8 cellular contexts compared by ENCODE assay signal in the genomic region with DNA sequence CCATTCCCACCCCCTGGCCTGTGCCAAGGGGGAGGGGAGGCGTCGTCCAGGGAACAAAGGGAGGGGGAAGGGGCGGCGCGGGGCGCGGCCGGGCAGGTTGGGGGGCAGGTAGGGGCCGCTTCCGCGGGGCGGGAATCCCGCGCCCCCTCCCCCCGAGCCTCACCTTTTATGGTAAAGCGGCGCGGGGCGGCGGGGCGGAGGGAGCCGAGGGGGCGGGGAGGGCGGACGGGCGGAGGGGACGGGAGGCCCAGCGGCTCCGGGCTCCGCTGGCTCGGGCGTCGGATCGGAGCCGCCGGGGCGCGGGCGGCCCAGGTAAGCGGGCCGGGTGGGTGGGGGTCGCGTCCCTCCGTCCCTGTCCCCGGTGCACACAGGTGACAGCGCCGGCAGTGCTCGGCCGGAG. TPM values are rescaled to one million over a fixed set of nuclear protein-coding genes. Genes with fewer than 3 reads are reported as not detected.
DNase-seq lines count a peak whose midpoint lies in the region; ATAC-seq and TF ChIP-seq lines count a peak whose summit lies in the region.

A gene with protein sequence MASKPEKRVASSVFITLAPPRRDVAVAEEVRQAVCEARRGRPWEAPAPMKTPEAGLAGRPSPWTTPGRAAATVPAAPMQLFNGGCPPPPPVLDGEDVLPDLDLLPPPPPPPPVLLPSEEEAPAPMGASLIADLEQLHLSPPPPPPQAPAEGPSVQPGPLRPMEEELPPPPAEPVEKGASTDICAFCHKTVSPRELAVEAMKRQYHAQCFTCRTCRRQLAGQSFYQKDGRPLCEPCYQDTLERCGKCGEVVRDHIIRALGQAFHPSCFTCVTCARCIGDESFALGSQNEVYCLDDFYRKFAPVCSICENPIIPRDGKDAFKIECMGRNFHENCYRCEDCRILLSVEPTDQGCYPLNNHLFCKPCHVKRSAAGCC (plus strand): TSS at position 259 of the 400 bp plus-strand sequence. CDS start 6,189 bp downstream, outside the sequence.

- TF ChIP-seq EP300 in SK-N-SH (IDR thresholded peaks at IDR 0.05; ENCODE audit: borderline replicate concordance in 1 of 2, low read depth in 1 of 2, low read length in 1 of 2), result no peak

- no peaks in the 10 kb centered on the region for H3K36me3 ChIP-seq in SK-N-SH (replicated peaks in 1 of 2; ENCODE audit: control insufficient read depth in 1 of 2, insufficient read depth in 2 of 2, low read length in 1 of 2)
- H3K36me3 ChIP-seq in neuron (ENCODE audit: insufficient read depth, low read length), result no peaks in the 10 kb centered on the region

- H3K9me3 ChIP-seq in SK-N-SH (no peaks in the 10 kb centered on the region), neuron (ENCODE audit: low read length) (no peaks in the 10 kb centered on the region)

- peak within 1 kb of the TSS; percentile 88 for H3K4me2 ChIP-seq in SK-N-SH

- H3K4me1 ChIP-seq in SK-N-SH (ENCODE audit: control insufficient read depth in 1 of 2, insufficient read depth in 2 of 2, low read depth in 1 of 2, low read length in 1 of 2), result peaks cover 28 to 47% of the 10 kb centered on the region in 2 experiments
- H3K4me1 ChIP-seq in foreskin keratinocyte, result peaks cover 7% of the 10 kb centered on the region
- peaks cover 27% of the 10 kb centered on the region for H3K4me1 ChIP-seq in neuron (ENCODE audit: insufficient read depth, low read length)

- H3K27me3 ChIP-seq in SK-N-SH (ENCODE audit: insufficient read depth) (no peaks in the 10 kb centered on the region), foreskin keratinocyte (no peaks in the 10 kb centered on the region), neuron (ENCODE audit: insufficient read depth, low read length) (peaks cover 25% of the 10 kb centered on the region)

- peaks cover 48% of the 10 kb centered on the region for H3K79me2 ChIP-seq in SK-N-SH (ENCODE audit: insufficient read depth)

- H2AFZ ChIP-seq in SK-N-SH (ENCODE audit: low read depth) (peak within 1 kb of the TSS; percentile 68; the same call in 1 of the 2 replicates), neuron (ENCODE audit: low read depth, low read length) (peak within 1 kb of the TSS; percentile 63)

- CTCF ChIA-PET in SK-N-SH (lab: Yijun Ruan, JAX), result interaction anchor here (1.6 kb wide), 1 partner anchor 18 kb away, joined by 5 read pairs; no protein-coding TSS in a partner anchor

- H3F3A ChIP-seq in SK-N-SH (replicated peaks; ENCODE audit: insufficient read depth), result peaks cover 42% of the 10 kb centered on the region

- TF ChIP-seq CTCF in SK-N-SH (IDR thresholded peaks at IDR 0.05) (no peak), foreskin keratinocyte (conservative IDR thresholded peaks at IDR 0.05) (no peak)

- ATAC-seq in foreskin keratinocyte, result peak; percentile 18
- no peak for ATAC-seq in HG02840 (IDR thresholded peaks at IDR 0.05; ENCODE audit: low FRiP score, unreplicated experiment)
- no peak for ATAC-seq in activated CD4-positive, CD25-positive, alpha-beta regulatory T cell treated with anti-CD3 and anti-CD28 coated beads, Interleukin-2, amount 50 U/mL, for 24 hours
- no peak for ATAC-seq in HG03342 (IDR thresholded peaks at IDR 0.05; ENCODE audit: unreplicated experiment)
- no peak for ATAC-seq in GM19467 (IDR thresholded peaks at IDR 0.05; ENCODE audit: unreplicated experiment)

- DNase-seq in GM03348 (ENCODE audit: low spot score) (peak; percentile 84), SK-N-SH (peak; percentile 78), foreskin keratinocyte (no peak)

- peaks cover 16% of the 10 kb centered on the region for H4K20me1 ChIP-seq in SK-N-SH (ENCODE audit: insufficient read depth)

- POLR2A ChIA-PET in SK-N-SH (lab: Yijun Ruan, JAX), result no interaction called here

- H3K9ac ChIP-seq in SK-N-SH, result peak within 1 kb of the TSS; percentile 97

- no peak for TF ChIP-seq RAD21 in SK-N-SH (IDR thresholded peaks at IDR 0.05; ENCODE audit: low read length)

- no peaks in the 10 kb centered on the region for H3K9me2 ChIP-seq in SK-N-SH

- WGBS in SK-N-SH (ENCODE audit: low lambda C conversion rate), result 5% methylated on average over 32 of the region's 49 CpGs

- peak within 1 kb of the TSS; percentile 74 to 82 for H3K4me3 ChIP-seq in SK-N-SH (ENCODE audit: low read depth in 2 of 2, low read length in 1 of 2)
- peak within 1 kb of the TSS; percentile 54 for H3K4me3 ChIP-seq in neuron (ENCODE audit: low read length)

- peak within 1 kb of the TSS; percentile 84 to 92 for H3K27ac ChIP-seq in SK-N-SH (ENCODE audit: low read depth in 2 of 2, low read length in 1 of 2)
- H3K27ac ChIP-seq in foreskin keratinocyte, result peak within 1 kb of the TSS; percentile 92

TF ChIP-seq in SK-N-SH, 30 proteins besides CTCF, POLR2A, EP300 and RAD21:
- TF ChIP-seq TAF1 (IDR thresholded peaks at IDR 0.05; ENCODE audit: borderline replicate concordance, low read depth, low read length) (0 out of 2 replicates have a peak, but pooled peaks have one; percentile 21), FOXM1 (IDR thresholded peaks at IDR 0.05; ENCODE audit: low read depth) (no peak)

RNA-seq across cellular contexts. Expression of the gene that starts here (rescaled TPM):
- polyA plus RNA-seq in SK-N-SH (2012; rRNA removed), result 89.8 and 93.8 TPM in 2 replicates
- 46.9 and 61.8 TPM in 2 replicates for polyA plus RNA-seq in SK-N-SH (2012; cell fraction: cytosol; rRNA removed)
- 155 and 177 TPM in 2 replicates for polyA plus RNA-seq in SK-N-SH (2012; cell fraction: nucleus; rRNA removed)
- 127 and 168 TPM in 2 replicates for total RNA-seq in foreskin keratinocyte
- polyA plus RNA-seq in foreskin keratinocyte, result 99.3 and 122 TPM in 2 replicates

Comparison
In these comparisons a context has a peak if more than half of its experiments do, and no peak if none do; other contexts are left out.
1. DNase-seq: peak in GM03348 (single experiment) and SK-N-SH (single experiment); none in foreskin keratinocyte (0 of 2).